Comparison of ENCODE assay signal across 8 cellular contexts in the genomic region with DNA sequence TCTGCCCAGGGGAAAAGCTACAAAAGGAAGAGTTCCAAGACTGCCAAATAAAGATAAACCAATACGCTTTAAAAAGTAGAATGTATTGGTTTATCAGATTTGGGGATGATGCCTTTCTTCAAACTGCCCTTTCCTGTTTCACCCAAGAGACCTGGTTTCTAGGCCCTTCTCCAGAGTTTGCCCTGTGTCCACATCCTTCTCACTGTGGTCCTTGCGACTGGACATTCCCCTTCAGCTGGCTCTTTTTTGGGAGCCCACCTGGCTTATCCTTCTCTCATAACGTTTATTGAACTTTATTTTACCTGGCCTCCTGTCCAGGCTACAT. TPM values are rescaled to one million over a fixed set of nuclear protein-coding genes. Genes with fewer than 3 reads are reported as not detected.
A peak's percentile ranks its signal among the peaks of the same experiment; 100 is the strongest.
DNase-seq lines count a peak whose midpoint lies in the region; ATAC-seq and TF ChIP-seq lines count a peak whose summit lies in the region.

No MANE protein-coding gene starts in this region.

- no peaks in the 10 kb centered on the region for H3K27me3 Mint-ChIP-seq in dendritic cell treated with granulocyte-macrophage colony-stimulating factor and Interleukin-4, amounts not matched to agents 40 ng/mL and 50 ng/mL, for 4 days
- H3K27me3 Mint-ChIP-seq in naive thymus-derived CD8-positive, alpha-beta T cell, result no peaks in the 10 kb centered on the region

- H3K4me3 ChIP-seq in AG04450 (ENCODE audit: low read depth, low read length) (peak overlapping the region; percentile 97), LNCaP clone FGC (ENCODE audit: low read depth, low read length) (peak overlapping the region; percentile 79)

- no peak for ATAC-seq in naive thymus-derived CD8-positive, alpha-beta T cell
- no peak for ATAC-seq in HG03457 (IDR thresholded peaks at IDR 0.05; ENCODE audit: unreplicated experiment)
- no peak for ATAC-seq in HG02678 (IDR thresholded peaks at IDR 0.05; ENCODE audit: unreplicated experiment)

- peaks cover 22% of the 10 kb centered on the region for H3K36me3 Mint-ChIP-seq in dendritic cell treated with granulocyte-macrophage colony-stimulating factor and Interleukin-4, amounts not matched to agents 40 ng/mL and 50 ng/mL, for 4 days (ENCODE audit: low read depth)
- peaks cover 0 to 14% (median 0%) of the 10 kb centered on the region in 3 donors for H3K36me3 Mint-ChIP-seq in naive thymus-derived CD8-positive, alpha-beta T cell

- H3K27me3 ChIP-seq in AG04450 (ENCODE audit: control insufficient read depth, insufficient read depth, low read length), result no peaks in the 10 kb centered on the region

- TF ChIP-seq CTCF in AG04450 (IDR thresholded peaks at IDR 0.05; ENCODE audit: low read depth, low read length), result no peak
- no peak for TF ChIP-seq CTCF in LNCaP clone FGC (IDR thresholded peaks at IDR 0.05; ENCODE audit: control insufficient read depth, extremely low read depth, insufficient read depth)

- peak overlapping the region; percentile 21 for H3K27ac ChIP-seq in AG04450 (ENCODE audit: low read depth, low read length)

- H3K9me3 Mint-ChIP-seq in dendritic cell treated with granulocyte-macrophage colony-stimulating factor and Interleukin-4, amounts not matched to agents 40 ng/mL and 50 ng/mL, for 4 days, result no peaks in the 10 kb centered on the region
- H3K9me3 Mint-ChIP-seq in naive thymus-derived CD8-positive, alpha-beta T cell, result no peaks in the 10 kb centered on the region

- POLR2A ChIA-PET in AG04450 (lab: Yijun Ruan, JAX), result no interaction called here
- POLR2A ChIA-PET in naive thymus-derived CD8-positive, alpha-beta T cell (lab: Charles Lee), result interaction anchor here (1.5 to 4.7 kb wide), 3 partner anchors 17 to 25 kb away, joined by 11 to 28 read pairs (median 12); a partner anchor contains a TSS

- intact Hi-C loops in dendritic cell treated with granulocyte-macrophage colony-stimulating factor and Interleukin-4, amounts not matched to agents 40 ng/mL and 50 ng/mL, for 4 days (cut with micrococcal nuclease), result loop anchor here (1.0 to 2.0 kb wide), 2 partner anchors 17 to 24 kb away; a partner anchor contains a TSS

- peak overlapping the region; percentile 97 for H3K27ac Mint-ChIP-seq in dendritic cell treated with granulocyte-macrophage colony-stimulating factor and Interleukin-4, amounts not matched to agents 40 ng/mL and 50 ng/mL, for 4 days
- peak overlapping the region; percentile 94 to 99 (median 98) for H3K27ac Mint-ChIP-seq in naive thymus-derived CD8-positive, alpha-beta T cell

- peak overlapping the region; percentile 92 for H3K4me3 Mint-ChIP-seq in dendritic cell treated with granulocyte-macrophage colony-stimulating factor and Interleukin-4, amounts not matched to agents 40 ng/mL and 50 ng/mL, for 4 days
- peak overlapping the region; percentile 89 to 97 (median 92) for H3K4me3 Mint-ChIP-seq in naive thymus-derived CD8-positive, alpha-beta T cell

- CTCF ChIA-PET in AG04450 (lab: Charles Lee), result no interaction called here

- no peaks in the 10 kb centered on the region for H3K9me3 ChIP-seq in AG04450 (ENCODE audit: control insufficient read depth, insufficient read depth, low read length)

- DNase-seq in AG04450 (ENCODE audit: low read depth, low spot score) (no peak), LNCaP clone FGC (ENCODE audit: low read depth) (no peak), NK-92 (lab: John Stamatoyannopoulos, UW; ENCODE audit: unreplicated experiment) (no peak), SHP77 treated with DMSO at 0.1 percent for 48 hours (lab: John Stamatoyannopoulos, UW) (no peak)
- no peak for DNase-seq in naive thymus-derived CD8-positive, alpha-beta T cell

- H3K4me1 Mint-ChIP-seq in dendritic cell treated with granulocyte-macrophage colony-stimulating factor and Interleukin-4, amounts not matched to agents 40 ng/mL and 50 ng/mL, for 4 days (ENCODE audit: low read depth), result peaks cover 28% of the 10 kb centered on the region
- H3K4me1 Mint-ChIP-seq in naive thymus-derived CD8-positive, alpha-beta T cell, result peaks cover 10 to 30% (median 26%) of the 10 kb centered on the region in 4 donors

RNA-seq across cellular contexts. Expression of a gene that starts 0.5 kb away (rescaled TPM):
- 82.5 and 89.6 TPM in 2 replicates for polyA plus RNA-seq in AG04450 (2011; rRNA removed)
- polyA minus RNA-seq in AG04450 (2011; rRNA and poly(A)+ RNA removed), result 31.1 and 34.1 TPM in 2 replicates
- 10 to 100 TPM; 89.9 to 95.6 TPM for total RNA-seq in naive thymus-derived CD8-positive, alpha-beta T cell
- polyA plus RNA-seq in naive thymus-derived CD8-positive, alpha-beta T cell, result 10 to 100 TPM; 61.2 to 66.5 (median 62.6) TPM

RNA-seq across cellular contexts. Expression of a gene that starts 17.4 kb away (rescaled TPM):
- 20.3 and 37.6 TPM in 2 replicates for polyA plus RNA-seq in AG04450 (2011; rRNA removed)
- 45.7 and 46.2 TPM in 2 replicates for polyA minus RNA-seq in AG04450 (2011; rRNA and poly(A)+ RNA removed)
- 10 to 100 TPM; 54.1 to 61.1 TPM for total RNA-seq in naive thymus-derived CD8-positive, alpha-beta T cell
- polyA plus RNA-seq in naive thymus-derived CD8-positive, alpha-beta T cell, result 100 to 1,000 TPM in 2 of 3 donors, 10 to 100 TPM in 1; 99.7 to 116 (median 114) TPM

RNA-seq across cellular contexts. Expression of a gene that starts 24.3 kb away (rescaled TPM):
- 17.6 and 18.8 TPM in 2 replicates for polyA plus RNA-seq in AG04450 (2011; rRNA removed)
- 13.6 and 13.7 TPM in 2 replicates for polyA minus RNA-seq in AG04450 (2011; rRNA and poly(A)+ RNA removed)
- 10 to 100 TPM; 23.1 to 24.2 TPM for total RNA-seq in naive thymus-derived CD8-positive, alpha-beta T cell
- polyA plus RNA-seq in naive thymus-derived CD8-positive, alpha-beta T cell, result 10 to 100 TPM; 15.2 to 23.8 (median 19.1) TPM
